In genomic region chr2:161766334-161766733, GRCh38 we compare ENCODE assay signal across 21 cellular contexts.
DNase-seq lines count a peak whose midpoint lies in the region; ATAC-seq and FAIRE-seq lines count a peak whose summit lies in the region.
"Had no signal": no experiment of that assay in that cellular context is flagged by ENCODE, and none has a peak within 500 bp of the region (broad histone marks: within the 10 kb centered on the region; RNA-seq: fewer than 3 reads in every experiment).

No MANE protein-coding gene starts in this region.

- no peaks in the 10 kb centered on the region for H3K9me3 ChIP-seq in GM23248 (ENCODE audit: low read depth)
- H3K9me3 ChIP-seq: sigmoid colon had no signal

- no peak overlapping the region for H3K9ac ChIP-seq in GM23248
- H3K9ac ChIP-seq: parathyroid adenoma had no signal

- no peaks in the 10 kb centered on the region for H4K20me1 ChIP-seq in GM23248 (ENCODE audit: insufficient read depth)

- no peaks in the 10 kb centered on the region for H3F3A ChIP-seq in GM23248 (ENCODE audit: insufficient read depth)

- no peaks in the 10 kb centered on the region for H3K9me3 Mint-ChIP-seq in activated CD8-positive, alpha-beta memory T cell treated with anti-CD3 and anti-CD28 coated beads, Interleukin-2, amount 10 ng/mL, durations not matched to agents 7 days and 5 days (ENCODE audit: low read depth)
- H3K9me3 Mint-ChIP-seq: activated T-cell treated with anti-CD3 and anti-CD28 coated beads, Interleukin-2, amount 50 U/mL, for 24 hours; nephron had no signal

- no peaks in the 10 kb centered on the region for H3K36me3 ChIP-seq in GM23248 (ENCODE audit: low read depth)
- H3K36me3 ChIP-seq in H7 (replicated peaks; ENCODE audit: control insufficient read depth, insufficient read depth, low read length), result no peaks in the 10 kb centered on the region
- H3K36me3 ChIP-seq: brain microvascular endothelial cell, sigmoid colon had no signal

- no peaks in the 10 kb centered on the region for H3K4me1 Mint-ChIP-seq in activated CD8-positive, alpha-beta memory T cell treated with anti-CD3 and anti-CD28 coated beads, Interleukin-2, amount 10 ng/mL, durations not matched to agents 7 days and 5 days
- H3K4me1 Mint-ChIP-seq: nephron had no signal

- WGBS in GM23248 (ENCODE audit: low coverage in 1 of 2, low lambda C conversion rate in 2 of 2, missing lambda C conversion rate in 2 of 2), 2 experiments, result 16 to 21% methylated on average over 1 of the region's 1 CpG

- DNase-seq in ACHN, result peak; percentile 48
- peak; percentile 1 for DNase-seq in GM23248
- DNase-seq in RKO (ENCODE audit: low spot score), result peak; percentile 8
- no peak for DNase-seq in H7
- DNase-seq in NCI-H2227 treated with DMSO at 0.1 percent for 48 hours (lab: John Stamatoyannopoulos, UW), result no peak
- no peak for DNase-seq in activated CD8-positive, alpha-beta memory T cell treated with anti-CD3 and anti-CD28 coated beads, Interleukin-2, amount 10 ng/mL, durations not matched to agents 7 days and 5 days
- DNase-seq in stimulated activated CD4-positive, alpha-beta T cell treated with anti-CD3 and anti-CD28 coated beads, Interleukin-12 subunit alpha, Interleukin-12 subunit beta, amount 100 ng/mL, for 4 hours, result no peak
- DNase-seq: activated CD4-positive, CD25-positive, alpha-beta regulatory T cell treated with anti-CD3 and anti-CD28 coated beads, Interleukin-2, amount 50 U/mL, for 72 hours; activated T-cell treated with anti-CD3 and anti-CD28 coated beads, Interleukin-2, amount 50 U/mL, for 24 hours; brain microvascular endothelial cell; C1 segment of cervical spinal cord; GF-D8; head of caudate nucleus; NCI-H1105 treated with DMSO at 0.1 percent for 48 hours; NCI-H2081 treated with DMSO at 0.1 percent for 48 hours; NCI-H748 treated with DMSO at 0.1 percent for 48 hours; sigmoid colon; SW 1271 had no signal

- in situ Hi-C loops in ACHN (cut with HindIII; ENCODE audit: low pct_ligation_motif_present, low pct_unique_long_range_greater_than_20kb, low sequenced_read_pairs) (no loop called here), GM23248 (cut with MboI) (no loop called here)

- no peaks in the 10 kb centered on the region for H3K27me3 Mint-ChIP-seq in activated CD8-positive, alpha-beta memory T cell treated with anti-CD3 and anti-CD28 coated beads, Interleukin-2, amount 10 ng/mL, durations not matched to agents 7 days and 5 days
- H3K27me3 Mint-ChIP-seq: activated T-cell treated with anti-CD3 and anti-CD28 coated beads, Interleukin-2, amount 50 U/mL, for 24 hours had no signal

- H3K4me1 ChIP-seq in GM23248 (ENCODE audit: insufficient read depth), result no peaks in the 10 kb centered on the region
- H3K4me1 ChIP-seq: parathyroid adenoma, sigmoid colon had no signal

- peak; percentile 97 for FAIRE-seq in islet of Langerhans (lab: Jason Lieb, UNC)

- CTCF ChIA-PET in activated CD8-positive, alpha-beta memory T cell treated with anti-CD3 and anti-CD28 coated beads, Interleukin-2, amount 10 ng/mL, durations not matched to agents 7 days and 5 days (lab: Charles Lee), result no interaction called here

- no peak overlapping the region for H2AFZ ChIP-seq in GM23248
- H2AFZ ChIP-seq: parathyroid adenoma had no signal

- no peak overlapping the region for H3K4me3 Mint-ChIP-seq in activated CD8-positive, alpha-beta memory T cell treated with anti-CD3 and anti-CD28 coated beads, Interleukin-2, amount 10 ng/mL, durations not matched to agents 7 days and 5 days
- H3K4me3 Mint-ChIP-seq: activated T-cell treated with anti-CD3 and anti-CD28 coated beads, Interleukin-2, amount 50 U/mL, for 24 hours; nephron had no signal

- H3K27me3 ChIP-seq in GM23248 (replicated peaks; ENCODE audit: insufficient read depth) (no peaks in the 10 kb centered on the region), H7 (ENCODE audit: control insufficient read depth, insufficient read depth, low read length) (no peaks in the 10 kb centered on the region)
- H3K27me3 ChIP-seq: brain microvascular endothelial cell, sigmoid colon had no signal

- H3K27ac ChIP-seq in GM23248, result no peak overlapping the region
- H3K27ac ChIP-seq: brain microvascular endothelial cell, parathyroid adenoma, sigmoid colon had no signal

- no peak overlapping the region for H3K27ac Mint-ChIP-seq in activated CD8-positive, alpha-beta memory T cell treated with anti-CD3 and anti-CD28 coated beads, Interleukin-2, amount 10 ng/mL, durations not matched to agents 7 days and 5 days
- H3K27ac Mint-ChIP-seq: activated T-cell treated with anti-CD3 and anti-CD28 coated beads, Interleukin-2, amount 50 U/mL, for 24 hours; nephron had no signal

- H3K4me3 ChIP-seq in GM23248, result no peak overlapping the region
- no peak overlapping the region for H3K4me3 ChIP-seq in H7 (ENCODE audit: insufficient read depth, low read depth, low read length)
- H3K4me3 ChIP-seq: sigmoid colon had no signal

- ATAC-seq in activated CD8-positive, alpha-beta memory T cell treated with anti-CD3 and anti-CD28 coated beads, Interleukin-2, amount 10 ng/mL, durations not matched to agents 7 days and 5 days, result no peak

- no peaks in the 10 kb centered on the region for H3K36me3 Mint-ChIP-seq in activated CD8-positive, alpha-beta memory T cell treated with anti-CD3 and anti-CD28 coated beads, Interleukin-2, amount 10 ng/mL, durations not matched to agents 7 days and 5 days

- no peaks in the 10 kb centered on the region for H3K79me2 ChIP-seq in GM23248 (ENCODE audit: insufficient read depth)
- H3K79me2 ChIP-seq: parathyroid adenoma had no signal

- H3K9me2 ChIP-seq in GM23248 (ENCODE audit: insufficient read depth), result 0 out of 2 replicates have a peak, but pooled peaks cover 5% of the 10 kb centered on the region

- H3K4me2 ChIP-seq in GM23248 (ENCODE audit: unreplicated experiment), result no peak overlapping the region

Comparison
In these comparisons a context has a peak if more than half of its experiments do, and no peak if none do; other contexts are left out.
1. DNase-seq: peak in ACHN (single experiment), GM23248 (single experiment) and RKO (single experiment); none in H7 (single experiment), NCI-H2227 treated with DMSO at 0.1 percent for 48 hours (single experiment), activated CD8-positive, alpha-beta memory T cell treated with anti-CD3 and anti-CD28 coated beads, Interleukin-2, amount 10 ng/mL, durations not matched to agents 7 days and 5 days (single experiment) and stimulated activated CD4-positive, alpha-beta T cell treated with anti-CD3 and anti-CD28 coated beads, Interleukin-12 subunit alpha, Interleukin-12 subunit beta, amount 100 ng/mL, for 4 hours (single experiment).